ENCODE assay signal across 8 cellular contexts in genomic region chr11:62621567-62622470, GRCh38. TPM values are rescaled to one million over a fixed set of nuclear protein-coding genes. Genes with fewer than 3 reads are reported as not detected.
DNase-seq lines count a peak whose midpoint lies in the region; ATAC-seq, FAIRE-seq and TF ChIP-seq lines count a peak whose summit lies in the region.

B3GAT3 (minus strand) TSS chr11:62621986; CDS start chr11:62621947, 39 bp downstream.

- no peaks in the 10 kb centered on the region for H3K9me3 Mint-ChIP-seq in natural killer cell treated with Interleukin-12 subunit alpha and Interleukin-12 subunit beta and Interleukin-15 and Interleukin-18, amount 100 ng/mL, for 72 hours

- peak within 1 kb of the TSS; percentile 100 for H3K4me3 Mint-ChIP-seq in natural killer cell treated with Interleukin-12 subunit alpha and Interleukin-12 subunit beta and Interleukin-15 and Interleukin-18, amount 100 ng/mL, for 72 hours

- H3K4me2 ChIP-seq in Loucy (ENCODE audit: low read depth, low read length, poor library complexity, severe bottlenecking), result peak within 1 kb of the TSS; percentile 89

- H3K36me3 Mint-ChIP-seq in natural killer cell treated with Interleukin-12 subunit alpha and Interleukin-12 subunit beta and Interleukin-15 and Interleukin-18, amount 100 ng/mL, for 72 hours, result peaks cover 18% of the 10 kb centered on the region

- peak; percentile 98 to 99 for ATAC-seq in natural killer cell treated with Interleukin-12 subunit alpha and Interleukin-12 subunit beta and Interleukin-15 and Interleukin-18, amount 100 ng/mL, for 72 hours
- ATAC-seq in stimulated activated naive CD8-positive, alpha-beta T cell treated with anti-CD3 and anti-CD28 coated beads, Interleukin-15, Interleukin-2, amounts not matched to agents 100 U/mL and 50 U/mL, for 24 hours, result peak; percentile 97

- peak within 1 kb of the TSS; percentile 88 for H3K9ac ChIP-seq in Loucy (ENCODE audit: low read depth, low read length, poor library complexity, severe bottlenecking)

- TF ChIP-seq CTCF in Loucy (conservative IDR thresholded peaks at IDR 0.05; ENCODE audit: low read length) (no peak), fibroblast of pulmonary artery (IDR thresholded peaks at IDR 0.05; ENCODE audit: low read length, missing control alignments) (no peak)

- DNase-seq in EL (peak; percentile 99), H54 (ENCODE audit: insufficient read length, low spot score) (peak; percentile 97), fibroblast of pulmonary artery (ENCODE audit: low read depth) (peak; percentile 98)
- peak; percentile 95 for DNase-seq in activated T-helper 9 cell treated with anti-CD3 and anti-CD28 coated beads, Interleukin-2, amount 50 U/mL, for 16 hours (ENCODE audit: low read depth)
- peak; percentile 99 for DNase-seq in natural killer cell treated with Interleukin-12 subunit alpha and Interleukin-12 subunit beta and Interleukin-15 and Interleukin-18, amount 100 ng/mL, for 72 hours (ENCODE audit: low spot score)
- DNase-seq in stimulated activated naive CD8-positive, alpha-beta T cell treated with anti-CD3 and anti-CD28 coated beads, Interleukin-15, Interleukin-2, amounts not matched to agents 100 U/mL and 50 U/mL, for 24 hours, result peak; percentile 97

- H3K79me2 ChIP-seq in Loucy (ENCODE audit: insufficient read depth, low read length), result peaks cover 21% of the 10 kb centered on the region

- H3K4me1 Mint-ChIP-seq in natural killer cell treated with Interleukin-12 subunit alpha and Interleukin-12 subunit beta and Interleukin-15 and Interleukin-18, amount 100 ng/mL, for 72 hours (ENCODE audit: low read depth in 2 of 2), result peaks cover 17 to 20% of the 10 kb centered on the region in 2 donors

- peak within 1 kb of the TSS; percentile 83 for H3K4me3 ChIP-seq in Loucy (ENCODE audit: low read length, poor library complexity, severe bottlenecking)
- H3K4me3 ChIP-seq in fibroblast of pulmonary artery (replicated peaks; ENCODE audit: low read depth, low read length), result peak within 1 kb of the TSS; percentile 75

- peaks cover 20% of the 10 kb centered on the region; the same call in 1 of the 2 replicates for H3K36me3 ChIP-seq in Loucy (ENCODE audit: insufficient read depth, low read length)

- peaks cover 12% of the 10 kb centered on the region for H3K4me1 ChIP-seq in Loucy (ENCODE audit: insufficient read depth, low read length, poor library complexity, severe bottlenecking)

- no peaks in the 10 kb centered on the region for H3K9me2 ChIP-seq in Loucy (replicated peaks; ENCODE audit: low read depth, low read length)

- H3F3A ChIP-seq in Loucy (ENCODE audit: low read depth), result peaks cover 15% of the 10 kb centered on the region

- H3K27ac Mint-ChIP-seq in natural killer cell treated with Interleukin-12 subunit alpha and Interleukin-12 subunit beta and Interleukin-15 and Interleukin-18, amount 100 ng/mL, for 72 hours, result peak within 1 kb of the TSS; percentile 96 to 99

- TF ChIP-seq POLR2A in H54 (IDR thresholded peaks at IDR 0.05; ENCODE audit: low read depth, low read length) (peak; percentile 80), Raji (IDR thresholded peaks at IDR 0.05; ENCODE audit: insufficient read depth, low read depth, low read length) (peak; percentile 89)

- no peaks in the 10 kb centered on the region for H3K27me3 Mint-ChIP-seq in natural killer cell treated with Interleukin-12 subunit alpha and Interleukin-12 subunit beta and Interleukin-15 and Interleukin-18, amount 100 ng/mL, for 72 hours

- H3K27me3 ChIP-seq in Loucy (ENCODE audit: insufficient read depth, low read length, poor library complexity, severe bottlenecking), result no peaks in the 10 kb centered on the region

- FAIRE-seq in H54 (lab: Jason Lieb, UNC), result no peak

- no peaks in the 10 kb centered on the region for H4K20me1 ChIP-seq in Loucy (ENCODE audit: insufficient read depth, low read length, poor library complexity, severe bottlenecking)

- H3K9me3 ChIP-seq in Loucy (ENCODE audit: insufficient read depth, low read depth, low read length), result no peaks in the 10 kb centered on the region

- H2AFZ ChIP-seq in Loucy (ENCODE audit: low read length), result peak within 1 kb of the TSS; percentile 52; the same call in 1 of the 2 replicates

RNA-seq across cellular contexts. Expression of gene B3GAT3, which starts in this region (rescaled TPM):
- total RNA-seq in natural killer cell treated with Interleukin-12 subunit alpha and Interleukin-12 subunit beta and Interleukin-15 and Interleukin-18, amount 100 ng/mL, for 72 hours, result 10 to 100 TPM; 72.8 to 98.7 TPM

Comparison
In these comparisons a context has a peak if more than half of its experiments do, and no peak if none do; other contexts are left out.
1. Peak in every context shown above with its lines: DNase-seq, ATAC-seq and H3K4me3 ChIP-seq.